ENCODE assay signal across 8 cellular contexts in genomic region chr11:65652511-65653228, GRCh38. TPM values are rescaled to one million over a fixed set of nuclear protein-coding genes. Genes with fewer than 3 reads are reported as not detected.
DNase-seq lines count a peak whose midpoint lies in the region; ATAC-seq and TF ChIP-seq lines count a peak whose summit lies in the region.

No MANE protein-coding gene starts in this region.

- intact Hi-C loops in right cardiac atrium (cut with DNase I) = no loop called here
- intact Hi-C loops in vagina (cut with DNase I) = no loop called here

- DNase-seq in NCI-H1694 treated with DMSO at 0.1 percent for 48 hours (lab: John Stamatoyannopoulos, UW) = peak; percentile 62
- peak; percentile 92 to 98 (median 93) for DNase-seq in T-helper 2 cell
- DNase-seq in anterior cingulate cortex (lab: John Stamatoyannopoulos, UW) = peak in 57 of 58 donors; percentile 58 to 97 (median 86)
- DNase-seq in right cardiac atrium = peak; percentile 96 to 99 (median 98)
- no peak for DNase-seq in vagina (ENCODE audit: extremely low spot score in 2 of 2)

- H3K27me3 ChIP-seq in right cardiac atrium (ENCODE audit: control insufficient read depth, insufficient read depth) = no peaks in the 10 kb centered on the region
- H3K27me3 ChIP-seq in rectal smooth muscle tissue (ENCODE audit: control insufficient read depth, insufficient read depth, low read length) = no peaks in the 10 kb centered on the region
- no peaks in the 10 kb centered on the region for H3K27me3 ChIP-seq in vagina

- WGBS in right cardiac atrium = under 1% methylated on average over 68 of the region's 68 CpGs

- H3K36me3 ChIP-seq in rectal smooth muscle tissue (ENCODE audit: control insufficient read depth, insufficient read depth, low read length) = peaks cover 38% of the 10 kb centered on the region
- peaks cover 0 to 38% of the 10 kb centered on the region in 2 donors for H3K36me3 ChIP-seq in vagina

- no peak for TF ChIP-seq CTCF in vagina (IDR thresholded peaks at IDR 0.05)

- H3K27ac ChIP-seq in right cardiac atrium (ENCODE audit: low read length) = peak overlapping the region; percentile 99
- H3K27ac ChIP-seq in rectal smooth muscle tissue (ENCODE audit: low read depth, low read length) = peak overlapping the region; percentile 84
- H3K27ac ChIP-seq in vagina = peak overlapping the region; percentile 97

- TF ChIP-seq POLR2A in vagina (IDR thresholded peaks at IDR 0.05) = peak in 1 of 2 donors; percentile 33

- H3K9me3 ChIP-seq in right cardiac atrium (ENCODE audit: control insufficient read depth, low read length) (no peaks in the 10 kb centered on the region), vagina (no peaks in the 10 kb centered on the region)

- H3K4me3 ChIP-seq in right cardiac atrium (ENCODE audit: low read length) (peak overlapping the region; percentile 59), rectal smooth muscle tissue (ENCODE audit: low read length) (peak overlapping the region; percentile 82), vagina (peak overlapping the region; percentile 51 to 70)

- H3K4me1 ChIP-seq in right cardiac atrium (ENCODE audit: control insufficient read depth, insufficient read depth, low read length) (peaks cover 16% of the 10 kb centered on the region), rectal smooth muscle tissue (ENCODE audit: control insufficient read depth, insufficient read depth, low read length) (peaks cover 19% of the 10 kb centered on the region), vagina (peaks cover 50% of the 10 kb centered on the region)

- peak overlapping the region; percentile 81 for H3K9ac ChIP-seq in rectal smooth muscle tissue (ENCODE audit: low read length)

- ATAC-seq in GM18499 (IDR thresholded peaks at IDR 0.05; ENCODE audit: insufficient read depth, unreplicated experiment) = peak; percentile 51
- peak; percentile 77 for ATAC-seq in HG02885 (IDR thresholded peaks at IDR 0.05; ENCODE audit: poor library complexity, unreplicated experiment)
- ATAC-seq in right cardiac atrium = peak; percentile 92

RNA-seq across cellular contexts. Expression of gene RELA, which starts 10.0 kb away (rescaled TPM):
- total RNA-seq in right cardiac atrium = 10 to 100 TPM; 40.1 to 54.6 (median 40.9) TPM
- polyA plus RNA-seq in right cardiac atrium = 30.6 TPM
- total RNA-seq in vagina = 59.2 TPM

RNA-seq across cellular contexts. Expression of gene SIPA1, which starts 14.8 kb away (rescaled TPM):
- total RNA-seq in right cardiac atrium (10 to 100 TPM; 22.4 to 27.4 (median 26.2) TPM), vagina (63.3 TPM)
- 19.3 TPM for polyA plus RNA-seq in right cardiac atrium

RNA-seq across cellular contexts. Expression of gene PCNX3, which starts 37.1 kb away (rescaled TPM):
- 10 to 100 TPM; 13.4 to 17.2 (median 14.8) TPM for total RNA-seq in right cardiac atrium
- 10.2 TPM for polyA plus RNA-seq in right cardiac atrium
- 24.8 TPM for total RNA-seq in vagina

RNA-seq across cellular contexts. Expression of gene MAP3K11, which starts 38.6 kb away (rescaled TPM):
- total RNA-seq in right cardiac atrium (10 to 100 TPM; 35.0 to 41.2 (median 38.1) TPM), vagina (38.1 TPM)
- 30.8 TPM for polyA plus RNA-seq in right cardiac atrium

RNA-seq across cellular contexts. Expression of gene KCNK7, which starts 57.1 kb away (rescaled TPM):
- under 1 TPM; 0.28 to 0.88 (median 0.55) TPM for total RNA-seq in right cardiac atrium
- polyA plus RNA-seq in right cardiac atrium = 0.18 TPM
- 12.0 TPM for total RNA-seq in vagina

Comparison
In these comparisons a context has a peak if more than half of its experiments do, and no peak if none do; other contexts are left out.
1. DNase-seq: peak in NCI-H1694 treated with DMSO at 0.1 percent for 48 hours (single experiment), T-helper 2 cell (5 of 5), anterior cingulate cortex (57 of 58) and right cardiac atrium (3 of 3); none in vagina (0 of 2).
2. Peak in every context shown above with its lines, with median percentiles within 50 percentile points of each other: ATAC-seq, H3K27ac ChIP-seq and H3K4me3 ChIP-seq.